ENCODE assay signal across 30 cellular contexts in the genomic region with DNA sequence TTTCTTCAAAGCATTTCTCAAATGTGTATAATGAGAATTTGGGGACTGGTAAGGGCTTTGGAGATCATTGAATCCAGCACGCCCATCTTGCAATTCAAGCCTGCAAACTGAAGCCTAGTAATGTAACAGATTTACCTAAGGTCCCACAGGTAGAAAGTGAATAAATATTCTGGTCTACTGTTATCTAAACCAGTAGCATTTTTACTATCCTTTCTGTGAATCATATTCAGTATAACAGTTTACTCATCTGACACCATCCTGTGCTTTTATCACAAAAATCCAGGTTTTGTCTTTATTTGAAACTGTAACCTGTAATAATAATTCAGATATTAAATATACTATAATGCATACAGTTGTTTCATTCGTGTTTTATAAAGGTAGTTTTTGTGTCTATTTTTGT. TPM values are rescaled to one million over a fixed set of nuclear protein-coding genes. Genes with fewer than 3 reads are reported as not detected.
"Had no signal": no experiment of that assay in that cellular context is flagged by ENCODE, and none has a peak within 500 bp of the region (broad histone marks: within the 10 kb centered on the region; RNA-seq: fewer than 3 reads in every experiment).

No MANE protein-coding gene starts in this region.

- H3K4me1 Mint-ChIP-seq: stimulated activated naive B cell treated with anti-CD40 and anti-IgM and Interleukin-4, amounts not matched to agents 10 μg/mL and 1 μg/mL and 100 μg/mL, for 72 hours had no signal

- H3K27me3 ChIP-seq: ascending aorta, brain microvascular endothelial cell, dorsolateral prefrontal cortex, right atrium auricular region, thyroid gland, upper lobe of left lung, vagina had no signal

- H3K4me3 ChIP-seq: ascending aorta, coronary artery, dorsolateral prefrontal cortex, heart left ventricle, right atrium auricular region, smooth muscle cell, stomach, thyroid gland, upper lobe of left lung, vagina had no signal

- H3K36me3 ChIP-seq: ascending aorta, brain microvascular endothelial cell, heart left ventricle, right atrium auricular region, stomach, thyroid gland, upper lobe of left lung, vagina had no signal

- H3K27ac ChIP-seq: ascending aorta, brain microvascular endothelial cell, coronary artery, dorsolateral prefrontal cortex, heart left ventricle, right atrium auricular region, stomach, thyroid gland, upper lobe of left lung, vagina had no signal

- H3K4me1 ChIP-seq: ascending aorta, heart left ventricle, right atrium auricular region, stomach, thyroid gland, upper lobe of left lung, vagina had no signal

- H3K9me3 ChIP-seq: ascending aorta, heart left ventricle, right atrium auricular region, stomach, thyroid gland, upper lobe of left lung, vagina had no signal

- H3K9me3 Mint-ChIP-seq: activated CD4-positive, alpha-beta memory T cell treated with anti-CD3 and anti-CD28 coated beads, Interleukin-2, amount 10 ng/mL, durations not matched to agents 7 days and 5 days; activated naive CD4-positive, alpha-beta T cell treated with anti-CD3 and anti-CD28 coated beads, Interleukin-2, amount 50 U/mL, for 24 hours; naive thymus-derived CD8-positive, alpha-beta T cell; stimulated activated naive B cell treated with anti-CD40 and anti-IgM and Interleukin-4, amounts not matched to agents 10 μg/mL and 1 μg/mL and 100 μg/mL, for 72 hours had no signal

- ATAC-seq: activated CD8-positive, alpha-beta memory T cell treated with anti-CD3 and anti-CD28 coated beads, Interleukin-2, amount 10 ng/mL, durations not matched to agents 7 days and 5 days; heart left ventricle; naive thymus-derived CD8-positive, alpha-beta T cell; stimulated activated naive B cell treated with anti-CD40 and anti-IgM and Interleukin-4, amounts not matched to agents 10 μg/mL and 1 μg/mL and 100 μg/mL, for 72 hours had no signal

- DNase-seq: activated CD4-positive, alpha-beta memory T cell treated with anti-CD3 and anti-CD28 coated beads, Interleukin-2, amount 10 ng/mL, durations not matched to agents 7 days and 5 days; activated CD4-positive, alpha-beta T cell treated with anti-CD3 and anti-CD28 coated beads, Interleukin-2, amount 10 ng/mL, durations not matched to agents 7 days and 5 days; activated CD4-positive, CD25-positive, alpha-beta regulatory T cell; activated CD8-positive, alpha-beta memory T cell treated with anti-CD3 and anti-CD28 coated beads, Interleukin-2, amount 10 ng/mL, durations not matched to agents 7 days and 5 days; activated effector memory CD4-positive, alpha-beta T cell treated with anti-CD3 and anti-CD28 coated beads, Interleukin-2, amount 50 U/mL, for 16 hours; brain microvascular endothelial cell; dorsolateral prefrontal cortex; effector memory CD4-positive, alpha-beta T cell; heart left ventricle; midbrain; naive thymus-derived CD8-positive, alpha-beta T cell; stimulated activated CD4-positive, alpha-beta T cell treated with anti-CD3 and anti-CD28 coated beads, Interleukin-1b, Interleukin-23, amount 100 ng/mL, for 48 hours; stimulated activated CD4-positive, alpha-beta T cell treated with anti-CD3 and anti-CD28 coated beads, Interleukin-4, amount 100 ng/mL, for 4 hours; stimulated activated CD8-positive, alpha-beta memory T cell treated with anti-CD3 and anti-CD28 coated beads, Interleukin-4, amount 100 ng/mL, for 48 hours; stimulated activated naive B cell treated with anti-CD40 and anti-IgM and Interleukin-4, amounts not matched to agents 10 μg/mL and 1 μg/mL and 100 μg/mL, for 72 hours; stomach; T-helper 1 cell; thyroid gland; upper lobe of left lung had no signal

- H3K4me3 Mint-ChIP-seq: activated CD4-positive, alpha-beta memory T cell treated with anti-CD3 and anti-CD28 coated beads, Interleukin-2, amount 10 ng/mL, durations not matched to agents 7 days and 5 days; activated CD4-positive, alpha-beta T cell treated with anti-CD3 and anti-CD28 coated beads, Interleukin-2, amount 10 ng/mL, durations not matched to agents 7 days and 5 days; activated CD8-positive, alpha-beta memory T cell treated with anti-CD3 and anti-CD28 coated beads, Interleukin-2, amount 10 ng/mL, durations not matched to agents 7 days and 5 days; activated naive CD4-positive, alpha-beta T cell treated with anti-CD3 and anti-CD28 coated beads, Interleukin-2, amount 50 U/mL, for 24 hours; naive thymus-derived CD8-positive, alpha-beta T cell; stimulated activated naive B cell treated with anti-CD40 and anti-IgM and Interleukin-4, amounts not matched to agents 10 μg/mL and 1 μg/mL and 100 μg/mL, for 72 hours had no signal

- H3K27ac Mint-ChIP-seq: activated CD4-positive, alpha-beta memory T cell treated with anti-CD3 and anti-CD28 coated beads, Interleukin-2, amount 10 ng/mL, durations not matched to agents 7 days and 5 days; activated CD4-positive, alpha-beta T cell treated with anti-CD3 and anti-CD28 coated beads, Interleukin-2, amount 10 ng/mL, durations not matched to agents 7 days and 5 days; stimulated activated naive B cell treated with anti-CD40 and anti-IgM and Interleukin-4, amounts not matched to agents 10 μg/mL and 1 μg/mL and 100 μg/mL, for 72 hours had no signal

- H3K27me3 Mint-ChIP-seq: activated CD4-positive, alpha-beta memory T cell treated with anti-CD3 and anti-CD28 coated beads, Interleukin-2, amount 10 ng/mL, durations not matched to agents 7 days and 5 days; activated CD4-positive, alpha-beta T cell treated with anti-CD3 and anti-CD28 coated beads, Interleukin-2, amount 10 ng/mL, durations not matched to agents 7 days and 5 days; activated CD8-positive, alpha-beta memory T cell treated with anti-CD3 and anti-CD28 coated beads, Interleukin-2, amount 10 ng/mL, durations not matched to agents 7 days and 5 days; activated naive CD4-positive, alpha-beta T cell treated with anti-CD3 and anti-CD28 coated beads, Interleukin-2, amount 50 U/mL, for 24 hours; naive thymus-derived CD8-positive, alpha-beta T cell; stimulated activated naive B cell treated with anti-CD40 and anti-IgM and Interleukin-4, amounts not matched to agents 10 μg/mL and 1 μg/mL and 100 μg/mL, for 72 hours had no signal

RNA-seq across cellular contexts. Expression of a gene that starts 17.4 kb away (rescaled TPM):
- total RNA-seq: ascending aorta, endothelial cell of umbilical vein, pulmonary artery endothelial cell had no signal
- polyA plus RNA-seq: endothelial cell of umbilical vein, stomach had no signal

RNA-seq across cellular contexts. Expression of a gene that starts 51.2 kb away (rescaled TPM):
- total RNA-seq: endothelial cell of umbilical vein, fibroblast of villous mesenchyme, kidney epithelial cell, pulmonary artery endothelial cell had no signal
- polyA plus RNA-seq: endothelial cell of umbilical vein; fibroblast of lung; naive thymus-derived CD8-positive, alpha-beta T cell had no signal
